In genomic region chr2:123785332-123785731, GRCh38 we compare ENCODE assay signal across 7 cellular contexts.
"Had no signal": no experiment of that assay in that cellular context is flagged by ENCODE, and none has a peak within 500 bp of the region (broad histone marks: within the 10 kb centered on the region; RNA-seq: fewer than 3 reads in every experiment).

No MANE protein-coding gene starts in this region.

- H3K9ac ChIP-seq: KMS-11 had no signal

- H3K27ac ChIP-seq: HL-60, KMS-11 had no signal

- H3K4me3 ChIP-seq: K562 had no signal

- DNase-seq: IMR-90, KBM-7, KG1 had no signal

- ATAC-seq: K562 had no signal

- FAIRE-seq: HTR-8/SVneo, K562 had no signal

- H3K4me2 ChIP-seq: KMS-11 had no signal
